ENCODE assay signal across 8 cellular contexts in the genomic region with DNA sequence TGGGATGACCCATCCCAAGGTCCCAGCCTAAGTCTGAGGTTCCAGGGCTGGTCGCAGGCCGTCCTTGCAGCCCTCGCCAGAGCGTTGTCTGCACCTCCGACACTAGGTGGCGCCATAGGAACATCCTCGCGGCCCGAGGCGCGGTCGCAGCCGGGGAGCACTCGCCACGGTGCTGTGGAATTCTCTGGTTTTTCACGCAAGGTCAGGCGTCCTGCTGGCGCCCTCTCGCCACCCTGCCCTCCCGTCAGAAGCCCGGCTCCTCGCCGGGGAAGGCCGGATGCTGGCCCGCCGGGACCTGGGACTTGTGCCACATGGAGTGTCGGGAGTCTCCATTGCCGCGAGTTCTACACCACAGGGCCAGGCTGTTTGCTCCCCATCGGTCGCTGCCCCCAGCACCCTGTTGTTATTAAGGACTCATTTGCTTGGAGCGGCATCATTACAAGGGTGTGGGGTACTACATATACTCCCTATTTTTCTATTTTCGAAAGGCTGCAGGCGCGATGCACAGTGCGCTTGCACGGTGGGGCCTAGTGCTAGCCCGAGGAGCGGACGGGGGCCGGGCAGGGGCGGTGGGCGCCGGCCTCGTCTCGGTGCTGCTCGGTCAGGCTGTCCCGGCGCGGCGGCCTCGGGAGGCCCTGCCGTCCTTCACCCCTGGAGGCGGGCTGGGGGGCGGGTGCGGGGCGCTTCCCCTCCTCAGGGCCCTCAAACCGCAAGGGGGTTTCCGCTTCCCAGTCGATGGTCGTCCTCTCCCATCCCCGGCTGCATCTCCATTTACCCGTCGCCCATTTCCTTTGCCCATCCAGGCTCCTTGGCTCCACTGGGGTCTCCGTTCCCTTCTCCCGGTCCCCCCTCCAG.
DNase-seq lines count a peak whose midpoint lies in the region; ATAC-seq lines count a peak whose summit lies in the region.

No MANE protein-coding gene starts in this region.

- H3K4me1 ChIP-seq in effector memory CD4-positive, alpha-beta T cell (ENCODE audit: control insufficient read depth, insufficient read depth, low read length, poor library complexity, severe bottlenecking) = peaks cover 3% of the 10 kb centered on the region
- peaks cover 3% of the 10 kb centered on the region for H3K4me1 ChIP-seq in mesendoderm (ENCODE audit: control insufficient read depth, low read depth, low read length)

- no peaks in the 10 kb centered on the region for H3K9me3 ChIP-seq in effector memory CD4-positive, alpha-beta T cell (ENCODE audit: control insufficient read depth, low read length)

- no peak overlapping the region for H3K23ac ChIP-seq in mesendoderm (ENCODE audit: low read length)

- H3K4me2 ChIP-seq in mesendoderm (ENCODE audit: low read length) = peak overlapping the region; percentile 71

- no peak overlapping the region for H3K27ac ChIP-seq in effector memory CD4-positive, alpha-beta T cell (ENCODE audit: insufficient read depth, low read length, poor library complexity, severe bottlenecking)
- H3K27ac ChIP-seq in mesendoderm (ENCODE audit: low read depth, low read length) = no peak overlapping the region

- DNase-seq in C1 segment of cervical spinal cord (lab: John Stamatoyannopoulos, UW) (peak in 13 of 14 donors; percentile 27 to 85 (median 72)), NCI-H69 (lab: John Stamatoyannopoulos, UW) (peak; percentile 73), mesendoderm (peak; percentile 79)
- peak; percentile 90 for DNase-seq in activated CD8-positive, alpha-beta memory T cell treated with anti-CD3 and anti-CD28 coated beads for 24 hours
- DNase-seq in effector memory CD4-positive, alpha-beta T cell = peak; percentile 23 to 48 (median 30)
- peak; percentile 38 for DNase-seq in stimulated activated CD8-positive, alpha-beta memory T cell treated with anti-CD3 and anti-CD28 coated beads, Interleukin-15, amount 100 ng/mL, for 1 hour (ENCODE audit: low read depth)

- H2BK15ac ChIP-seq in mesendoderm (replicated peaks; ENCODE audit: low read depth) = no peak overlapping the region

- no peak overlapping the region for H4K8ac ChIP-seq in mesendoderm (ENCODE audit: low read depth, low read length)

- H2BK120ac ChIP-seq in mesendoderm (ENCODE audit: low read depth, low read length) = no peak overlapping the region

- no peaks in the 10 kb centered on the region for H3K79me1 ChIP-seq in mesendoderm (ENCODE audit: low read length)

- no peak overlapping the region for H2AK5ac ChIP-seq in mesendoderm (ENCODE audit: low read length)

- peak overlapping the region; percentile 61 for H3K4me3 ChIP-seq in effector memory CD4-positive, alpha-beta T cell (ENCODE audit: insufficient read depth, low read depth, low read length, poor library complexity, severe bottlenecking)
- H3K4me3 ChIP-seq in mesendoderm (ENCODE audit: low read length) = peak overlapping the region; percentile 15

- H3K9ac ChIP-seq in mesendoderm (ENCODE audit: low read length) = peak overlapping the region; percentile 69

- no peaks in the 10 kb centered on the region for H3K36me3 ChIP-seq in effector memory CD4-positive, alpha-beta T cell (ENCODE audit: control insufficient read depth, insufficient read depth, low read length)
- H3K36me3 ChIP-seq in mesendoderm (ENCODE audit: control insufficient read depth, insufficient read depth, low read length) = no peaks in the 10 kb centered on the region

- no peaks in the 10 kb centered on the region for H3K79me2 ChIP-seq in mesendoderm (ENCODE audit: control insufficient read depth, insufficient read depth, low read length)

- H3K4ac ChIP-seq in mesendoderm (ENCODE audit: low read depth, low read length) = no peak overlapping the region

- H4K5ac ChIP-seq in mesendoderm (ENCODE audit: low read length) = no peak overlapping the region

- no CpG with 5 or more reads among the region's 66 CpGs for WGBS in mesendoderm (ENCODE audit: extremely low coverage, insufficient coverage, low lambda C conversion rate)

- H3K56ac ChIP-seq in mesendoderm (ENCODE audit: low read length) = peak overlapping the region; percentile 90

- no peak overlapping the region for H2BK5ac ChIP-seq in mesendoderm (ENCODE audit: low read length)

- peak overlapping the region; percentile 42 for H3K18ac ChIP-seq in mesendoderm (ENCODE audit: low read length)

- no peaks in the 10 kb centered on the region for H3K27me3 ChIP-seq in effector memory CD4-positive, alpha-beta T cell (replicated peaks; ENCODE audit: control insufficient read depth, insufficient read depth, low read length, poor library complexity, severe bottlenecking)
- no peaks in the 10 kb centered on the region for H3K27me3 ChIP-seq in mesendoderm (ENCODE audit: insufficient read depth, low read length, poor library complexity)

- peak; percentile 96 for ATAC-seq in GM19035 (IDR thresholded peaks at IDR 0.05; ENCODE audit: unreplicated experiment)
- peak; percentile 93 for ATAC-seq in HG03342 (IDR thresholded peaks at IDR 0.05; ENCODE audit: unreplicated experiment)

Comparison
In these comparisons a context has a peak if more than half of its experiments do, and no peak if none do; other contexts are left out.
1. DNase-seq: peak in every context shown above with its lines; median percentile 90 in activated CD8-positive, alpha-beta memory T cell treated with anti-CD3 and anti-CD28 coated beads for 24 hours; 79 in mesendoderm; 73 in NCI-H69; 72 in C1 segment of cervical spinal cord; 38 in stimulated activated CD8-positive, alpha-beta memory T cell treated with anti-CD3 and anti-CD28 coated beads, Interleukin-15, amount 100 ng/mL, for 1 hour; 30 in effector memory CD4-positive, alpha-beta T cell.